Comparison of ENCODE assay signal across 12 cellular contexts in genomic region chr21:29697555-29698193, GRCh38.
DNase-seq lines count a peak whose midpoint lies in the region; ATAC-seq and TF ChIP-seq lines count a peak whose summit lies in the region.
"Had no signal": no experiment of that assay in that cellular context is flagged by ENCODE, and none has a peak within 500 bp of the region (broad histone marks: within the 10 kb centered on the region; RNA-seq: fewer than 3 reads in every experiment).

No MANE protein-coding gene starts in this region.

- H3K36me3 ChIP-seq in body of pancreas (replicated peaks in 1 of 2; ENCODE audit: insufficient read depth in 1 of 2, low read depth in 2 of 2): no peaks in the 10 kb centered on the region
- no peaks in the 10 kb centered on the region for H3K36me3 ChIP-seq in gastroesophageal sphincter

- ATAC-seq in GM21723 (IDR thresholded peaks at IDR 0.05; ENCODE audit: unreplicated experiment) (peak; percentile 75), body of pancreas (peak; percentile 69), GM21825 (IDR thresholded peaks at IDR 0.05; ENCODE audit: unreplicated experiment) (no peak), gastroesophageal sphincter (no peak)

- in situ Hi-C loops in KBM-7 (cut with MboI; ENCODE audit: low pct_unique_long_range_greater_than_20kb, low sequenced_read_pairs): no loop called here

- peak; percentile 31 for DNase-seq in GM10266 (ENCODE audit: extremely low spot score)
- DNase-seq in KBM-7: peak; percentile 82
- peak in 1 of 4 donors; percentile 27 for DNase-seq in body of pancreas
- DNase-seq in activated T-cell treated with anti-CD3 and anti-CD28 coated beads, Interleukin-2, amount 50 U/mL, for 48 hours: no peak
- no peak for DNase-seq in amniotic stem cell (lab: John Stamatoyannopoulos, UW)
- DNase-seq: activated T-cell treated with anti-CD3 and anti-CD28 coated beads, Interleukin-2, amount 50 U/mL, for 1 hour; NCI-H2081; stimulated activated CD4-positive, alpha-beta T cell treated with anti-CD3 and anti-CD28 coated beads, Interleukin-2, amount 100 ng/mL, for 24 hours had no signal

- H3K27ac ChIP-seq in body of pancreas: peak overlapping the region in 1 of 4 donors; percentile 6
- no peak overlapping the region for H3K27ac ChIP-seq in gastroesophageal sphincter
- H3K27ac ChIP-seq: VCaP had no signal

- WGBS in body of pancreas, 2 donors: 39 to 42% methylated on average over 7 of the region's 7 CpGs
- 42 to 55% methylated on average over 5 to 7 of the region's 7 CpGs for WGBS in gastroesophageal sphincter (ENCODE audit: low coverage in 1 of 2), 2 donors

- no peak for TF ChIP-seq EP300 in gastroesophageal sphincter (IDR thresholded peaks at IDR 0.05)

- intact Hi-C loops in body of pancreas (cut with DNase I): no loop called here

- H3K9me3 ChIP-seq in body of pancreas: no peaks in the 10 kb centered on the region
- peaks cover 0 to 14% (median 0%) of the 10 kb centered on the region in 3 donors for H3K9me3 ChIP-seq in gastroesophageal sphincter

- TF ChIP-seq CTCF in GM10266 (IDR thresholded peaks at IDR 0.05; ENCODE audit: control insufficient read depth, insufficient read depth, low read depth, missing control alignments) (no peak), body of pancreas (IDR thresholded peaks at IDR 0.05) (no peak), gastroesophageal sphincter (IDR thresholded peaks at IDR 0.05) (no peak)

- TF ChIP-seq POLR2A in body of pancreas (IDR thresholded peaks at IDR 0.05): no peak
- TF ChIP-seq POLR2A in gastroesophageal sphincter (IDR thresholded peaks at IDR 0.05): no peak

- H3K27me3 ChIP-seq in body of pancreas (no peaks in the 10 kb centered on the region), gastroesophageal sphincter (no peaks in the 10 kb centered on the region)

- H3K4me1 ChIP-seq in body of pancreas (peaks cover 2% of the 10 kb centered on the region), gastroesophageal sphincter (no peaks in the 10 kb centered on the region)

- no peak overlapping the region for H3K4me3 ChIP-seq in body of pancreas
- no peak overlapping the region for H3K4me3 ChIP-seq in gastroesophageal sphincter

Comparison
In these comparisons a context has a peak if more than half of its experiments do, and no peak if none do; other contexts are left out.
1. DNase-seq: peak in GM10266 (single experiment) and KBM-7 (single experiment); none in activated T-cell treated with anti-CD3 and anti-CD28 coated beads, Interleukin-2, amount 50 U/mL, for 48 hours (0 of 2) and amniotic stem cell (single experiment).
2. ATAC-seq: peak in GM21723 (single experiment) and body of pancreas (single experiment); none in GM21825 (single experiment) and gastroesophageal sphincter (single experiment).